In genomic region chr9:8677725-8678124, GRCh38 we compare ENCODE assay signal across 28 cellular contexts.
DNase-seq lines count a peak whose midpoint lies in the region; ATAC-seq and TF ChIP-seq lines count a peak whose summit lies in the region.
"Had no signal": no experiment of that assay in that cellular context is flagged by ENCODE, and none has a peak within 500 bp of the region (broad histone marks: within the 10 kb centered on the region; RNA-seq: fewer than 3 reads in every experiment).

No MANE protein-coding gene starts in this region.

- peak overlapping the region; percentile 12 for H2BK120ac ChIP-seq in mesendoderm (ENCODE audit: low read depth, low read length)

- peaks cover 0 to 26% (median 8%) of the 10 kb centered on the region in 12 donors for H3K4me1 ChIP-seq in heart left ventricle
- peaks cover 1% of the 10 kb centered on the region for H3K4me1 ChIP-seq in mesendoderm (ENCODE audit: control insufficient read depth, low read depth, low read length)
- H3K4me1 ChIP-seq: foreskin keratinocyte, pancreas, SJSA1 had no signal

- H2BK15ac ChIP-seq in mesendoderm (replicated peaks; ENCODE audit: low read depth) = no peak overlapping the region

- H3K36me3 ChIP-seq in heart left ventricle (no peaks in the 10 kb centered on the region), mesendoderm (ENCODE audit: control insufficient read depth, insufficient read depth, low read length) (no peaks in the 10 kb centered on the region)
- H3K36me3 ChIP-seq: pancreas, SJSA1, thyroid gland had no signal

- H3K27me3 Mint-ChIP-seq in type B pancreatic cell = peaks cover 3% of the 10 kb centered on the region
- H3K27me3 Mint-ChIP-seq in natural killer cell (ENCODE audit: low read depth in 2 of 2) = no peaks in the 10 kb centered on the region
- H3K27me3 Mint-ChIP-seq: activated CD4-positive, alpha-beta memory T cell treated with anti-CD3 and anti-CD28 coated beads, Interleukin-2, amount 10 ng/mL, durations not matched to agents 7 days and 5 days; T-cell had no signal

- H4K5ac ChIP-seq in mesendoderm (ENCODE audit: low read length) = no peak overlapping the region

- no peaks in the 10 kb centered on the region for H3K9me3 ChIP-seq in heart left ventricle
- H3K9me3 ChIP-seq: pancreas, SJSA1, thyroid gland had no signal

- no peaks in the 10 kb centered on the region for H3K9me3 Mint-ChIP-seq in type B pancreatic cell
- H3K9me3 Mint-ChIP-seq in natural killer cell = no peaks in the 10 kb centered on the region
- H3K9me3 Mint-ChIP-seq: activated CD4-positive, alpha-beta memory T cell treated with anti-CD3 and anti-CD28 coated beads, Interleukin-2, amount 10 ng/mL, durations not matched to agents 7 days and 5 days; activated naive CD8-positive, alpha-beta T cell treated with anti-CD3 and anti-CD28 coated beads for 36 hours; CD8-positive, alpha-beta T cell; T-cell had no signal

- peaks cover 2% of the 10 kb centered on the region for H3K79me2 ChIP-seq in mesendoderm (ENCODE audit: control insufficient read depth, insufficient read depth, low read length)

- H3K27me3 ChIP-seq in heart left ventricle = no peaks in the 10 kb centered on the region
- H3K27me3 ChIP-seq in dorsolateral prefrontal cortex = no peaks in the 10 kb centered on the region
- H3K27me3 ChIP-seq in mesendoderm (ENCODE audit: insufficient read depth, low read length, poor library complexity) = no peaks in the 10 kb centered on the region
- H3K27me3 ChIP-seq: foreskin keratinocyte, pancreas, SJSA1, thyroid gland had no signal

- intact Hi-C loops in heart left ventricle (cut with DNase I) (loop anchor here in 1 of 10 donors (10.0 kb wide), 1 partner anchor 177 kb away; no protein-coding TSS in a partner anchor), Right ventricle myocardium inferior (cut with DNase I) (no loop called here), dorsolateral prefrontal cortex (cut with DNase I) (no loop called here), natural killer cell (cut with micrococcal nuclease) (no loop called here)

- H3K27ac ChIP-seq in heart left ventricle (no peak overlapping the region), dorsolateral prefrontal cortex (peak overlapping the region in 50 of 59 donors; percentile 4 to 88 (median 73)), mesendoderm (ENCODE audit: low read depth, low read length) (no peak overlapping the region)
- H3K27ac ChIP-seq: foreskin keratinocyte, KMS-11, pancreas, SJSA1, thyroid gland had no signal

- no peak overlapping the region for H4K8ac ChIP-seq in mesendoderm (ENCODE audit: low read depth, low read length)

- H3K36me3 Mint-ChIP-seq in type B pancreatic cell (no peaks in the 10 kb centered on the region), natural killer cell (no peaks in the 10 kb centered on the region)
- H3K36me3 Mint-ChIP-seq: activated naive CD8-positive, alpha-beta T cell treated with anti-CD3 and anti-CD28 coated beads for 36 hours; CD8-positive, alpha-beta T cell; T-cell had no signal

- no peak overlapping the region for H3K4ac ChIP-seq in mesendoderm (ENCODE audit: low read depth, low read length)

- no peak overlapping the region for H3K27ac Mint-ChIP-seq in type B pancreatic cell
- no peak overlapping the region for H3K27ac Mint-ChIP-seq in natural killer cell
- H3K27ac Mint-ChIP-seq: activated CD4-positive, alpha-beta memory T cell treated with anti-CD3 and anti-CD28 coated beads, Interleukin-2, amount 10 ng/mL, durations not matched to agents 7 days and 5 days; activated naive CD8-positive, alpha-beta T cell treated with anti-CD3 and anti-CD28 coated beads for 36 hours; CD8-positive, alpha-beta T cell; T-cell had no signal

- no peak overlapping the region for H3K18ac ChIP-seq in mesendoderm (ENCODE audit: low read length)

- no peak overlapping the region for H2AK5ac ChIP-seq in mesendoderm (ENCODE audit: low read length)

- no peaks in the 10 kb centered on the region for H3K79me1 ChIP-seq in mesendoderm (ENCODE audit: low read length)

- TF ChIP-seq POLR2A in heart left ventricle (IDR thresholded peaks at IDR 0.05) = no peak

- no peak overlapping the region for H3K23ac ChIP-seq in mesendoderm (ENCODE audit: low read length)

- H3K4me3 ChIP-seq in heart left ventricle = no peak overlapping the region
- peak overlapping the region in 3 of 59 donors; percentile 20 to 51 (median 42) for H3K4me3 ChIP-seq in dorsolateral prefrontal cortex
- H3K4me3 ChIP-seq in mesendoderm (ENCODE audit: low read length) = no peak overlapping the region
- H3K4me3 ChIP-seq: pancreas, SJSA1, thyroid gland had no signal

- H3K4me1 Mint-ChIP-seq in type B pancreatic cell (ENCODE audit: unreplicated experiment) (peaks cover 28% of the 10 kb centered on the region), natural killer cell (no peaks in the 10 kb centered on the region)
- H3K4me1 Mint-ChIP-seq: activated CD4-positive, alpha-beta memory T cell treated with anti-CD3 and anti-CD28 coated beads, Interleukin-2, amount 10 ng/mL, durations not matched to agents 7 days and 5 days; activated naive CD8-positive, alpha-beta T cell treated with anti-CD3 and anti-CD28 coated beads for 36 hours; T-cell had no signal

- DNase-seq in heart left ventricle (no peak), Right ventricle myocardium inferior (ENCODE audit: missing footprints) (no peak), dorsolateral prefrontal cortex (no peak), mesendoderm (peak; percentile 53), type B pancreatic cell (ENCODE audit: extremely low spot score, unreplicated experiment) (no peak), natural killer cell (no peak), GM19240 (ENCODE audit: insufficient read length, low spot score) (no peak)
- DNase-seq: 8988T; activated CD4-positive, alpha-beta memory T cell treated with anti-CD3 and anti-CD28 coated beads, Interleukin-2, amount 10 ng/mL, durations not matched to agents 7 days and 5 days; activated CD4-positive, CD25-positive, alpha-beta regulatory T cell treated with anti-CD3 and anti-CD28 coated beads, Interleukin-2, amount 50 U/mL, for 72 hours; activated effector memory CD4-positive, alpha-beta T cell treated with Interleukin-2 at 50 U/mL for 16 hours; activated naive CD8-positive, alpha-beta T cell treated with anti-CD3 and anti-CD28 coated beads for 36 hours; CD8-positive, alpha-beta T cell; effector CD8-positive, alpha-beta T cell; foreskin keratinocyte; GDM1; GOT3; mammary epithelial cell; NCI-H1436; NCI-H510A treated with DMSO at 0.1 percent for 48 hours; pancreas; stimulated activated naive CD8-positive, alpha-beta T cell treated with anti-CD3 and anti-CD28 coated beads, Interleukin-15, Interleukin-2, amounts not matched to agents 100 U/mL and 50 U/mL, for 24 hours; T-cell; thyroid gland had no signal

- peak; percentile 55 to 71 (median 66) for ATAC-seq in heart left ventricle
- ATAC-seq in Right ventricle myocardium inferior = no peak
- no peak for ATAC-seq in natural killer cell
- no peak for ATAC-seq in GM21717 (IDR thresholded peaks at IDR 0.05; ENCODE audit: unreplicated experiment)
- ATAC-seq: CD8-positive, alpha-beta T cell; foreskin keratinocyte; Panc1; pancreas; stimulated activated naive CD8-positive, alpha-beta T cell treated with anti-CD3 and anti-CD28 coated beads, Interleukin-15, Interleukin-2, amounts not matched to agents 100 U/mL and 50 U/mL, for 24 hours; T-cell had no signal

- no peak overlapping the region for H2BK5ac ChIP-seq in mesendoderm (ENCODE audit: low read length)

- no peak overlapping the region for H3K9ac ChIP-seq in mesendoderm (ENCODE audit: low read length)
- H3K9ac ChIP-seq: KMS-11 had no signal

- no peak overlapping the region for H3K4me2 ChIP-seq in mesendoderm (ENCODE audit: low read length)
- H3K4me2 ChIP-seq: KMS-11 had no signal

- TF ChIP-seq CTCF in heart left ventricle (IDR thresholded peaks at IDR 0.05) (no peak), dorsolateral prefrontal cortex (IDR thresholded peaks at IDR 0.05 in 54 of 56, conservative IDR thresholded peaks at IDR 0.05 in 2 of 56; ENCODE audit: low read depth in 1 of 56, partially characterized antibody in 56 of 56) (no peak), type B pancreatic cell (conservative IDR thresholded peaks at IDR 0.05) (no peak), natural killer cell (IDR thresholded peaks at IDR 0.05) (no peak)

- 57 to 63% (median 61%) methylated on average over 3 of the region's 3 CpGs for WGBS in heart left ventricle, 4 donors
- no CpG with 5 or more reads among the region's 3 CpGs for WGBS in mesendoderm (ENCODE audit: extremely low coverage, insufficient coverage, low lambda C conversion rate)

- H3K56ac ChIP-seq in mesendoderm (ENCODE audit: low read length) = no peak overlapping the region

- H3K4me3 Mint-ChIP-seq in type B pancreatic cell (peak overlapping the region; percentile 47), natural killer cell (no peak overlapping the region)
- H3K4me3 Mint-ChIP-seq: activated CD4-positive, alpha-beta memory T cell treated with anti-CD3 and anti-CD28 coated beads, Interleukin-2, amount 10 ng/mL, durations not matched to agents 7 days and 5 days; activated naive CD8-positive, alpha-beta T cell treated with anti-CD3 and anti-CD28 coated beads for 36 hours; CD8-positive, alpha-beta T cell; T-cell had no signal

Comparison
In these comparisons a context has a peak if more than half of its experiments do, and no peak if none do; other contexts are left out.
1. ATAC-seq: peak in heart left ventricle (4 of 4); none in Right ventricle myocardium inferior (single experiment), natural killer cell (0 of 3) and GM21717 (single experiment).
2. H3K27ac ChIP-seq: peak in dorsolateral prefrontal cortex (50 of 59); none in heart left ventricle (0 of 12) and mesendoderm (single experiment).